In the genomic region with DNA sequence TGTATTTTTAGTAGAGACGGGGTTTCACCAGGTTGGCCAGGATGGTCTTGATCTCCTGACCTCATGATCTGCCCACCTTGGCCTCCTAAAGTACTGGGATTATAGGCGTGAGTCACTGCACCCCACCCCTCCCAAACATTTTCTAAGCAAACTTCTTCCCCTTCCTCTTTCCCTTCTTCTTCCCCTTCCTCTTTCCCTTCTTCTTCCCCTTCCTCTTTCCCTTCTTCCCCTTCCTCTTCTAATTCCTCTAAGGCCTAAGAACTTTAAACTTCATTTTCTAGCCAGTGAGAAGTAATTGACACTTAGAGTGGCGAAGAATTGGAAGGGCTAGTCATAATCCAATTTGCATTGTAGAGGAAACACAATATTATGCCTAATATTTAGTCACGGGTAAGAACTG, we compare ENCODE assay signal across 7 cellular contexts. TPM values are rescaled to one million over a fixed set of nuclear protein-coding genes. Genes with fewer than 3 reads are reported as not detected.
"Had no signal": no experiment of that assay in that cellular context is flagged by ENCODE, and none has a peak within 500 bp of the region (broad histone marks: within the 10 kb centered on the region; RNA-seq: fewer than 3 reads in every experiment).

No MANE protein-coding gene starts in this region.

RNA-seq across cellular contexts. Expression of gene ITLN1, which starts 9.4 kb away (rescaled TPM):
- total RNA-seq: HepG2, HT1080, IMR-90, M059J, SK-MEL-5, T-cell had no signal
- polyA plus RNA-seq: HepG2, IMR-90, SK-N-SH had no signal

RNA-seq across cellular contexts. Expression of gene CD244, which starts 12.9 kb away (rescaled TPM):
- total RNA-seq: HT1080, IMR-90, M059J had no signal
- polyA plus RNA-seq: HepG2, IMR-90, SK-N-SH had no signal
